16 cellular contexts compared by ENCODE assay signal in genomic region chr1:22347854-22348760, GRCh38.
DNase-seq lines count a peak whose midpoint lies in the region; ATAC-seq and TF ChIP-seq lines count a peak whose summit lies in the region.
"Had no signal": no experiment of that assay in that cellular context is flagged by ENCODE, and none has a peak within 500 bp of the region (broad histone marks: within the 10 kb centered on the region; RNA-seq: fewer than 3 reads in every experiment).

No MANE protein-coding gene starts in this region.

- TF ChIP-seq CTCF in natural killer cell (IDR thresholded peaks at IDR 0.05) (no peak), left lung (IDR thresholded peaks at IDR 0.05) (no peak), upper lobe of right lung (IDR thresholded peaks at IDR 0.05) (no peak)

- H3K27me3 ChIP-seq in left lung (peaks cover 40 to 97% of the 10 kb centered on the region in 2 donors), upper lobe of right lung (peaks cover 69% of the 10 kb centered on the region)
- H3K27me3 ChIP-seq: uterus had no signal

- H3K9me3 ChIP-seq in left lung (no peaks in the 10 kb centered on the region), upper lobe of right lung (no peaks in the 10 kb centered on the region)
- H3K9me3 ChIP-seq: ascending aorta, uterus had no signal

- no peak for ATAC-seq in natural killer cell treated with Interleukin-12 subunit alpha and Interleukin-12 subunit beta and Interleukin-15 and Interleukin-18, amount 100 ng/mL, for 72 hours
- ATAC-seq in natural killer cell (no peak), left lung (peak; percentile 86), upper lobe of right lung (peak; percentile 50)
- no peak for ATAC-seq in activated T-helper 17 cell treated with anti-CD3 and anti-CD28 coated beads, Interleukin-2, amount 50 U/mL, for 72 hours (replicated peaks)
- ATAC-seq: stimulated activated naive B cell treated with anti-CD40 and anti-IgM and Interleukin-4, amounts not matched to agents 10 μg/mL and 1 μg/mL and 100 μg/mL, for 72 hours had no signal

- no peaks in the 10 kb centered on the region for H3K36me3 Mint-ChIP-seq in natural killer cell treated with Interleukin-12 subunit alpha and Interleukin-12 subunit beta and Interleukin-15 and Interleukin-18, amount 100 ng/mL, for 72 hours
- no peaks in the 10 kb centered on the region for H3K36me3 Mint-ChIP-seq in natural killer cell
- no peaks in the 10 kb centered on the region for H3K36me3 Mint-ChIP-seq in activated T-helper 17 cell treated with anti-CD3 and anti-CD28 coated beads, Interleukin-2, amount 50 U/mL, for 72 hours (ENCODE audit: low read depth)

- H3K27ac ChIP-seq in left lung (no peak overlapping the region), upper lobe of right lung (no peak overlapping the region)
- H3K27ac ChIP-seq: ascending aorta, coronary artery, uterus, WERI-Rb-1 had no signal

- DNase-seq in natural killer cell treated with Interleukin-12 subunit alpha and Interleukin-12 subunit beta and Interleukin-15 and Interleukin-18, amount 100 ng/mL, for 72 hours (ENCODE audit: low spot score) = peak; percentile 18
- no peak for DNase-seq in natural killer cell
- peak; percentile 63 to 66 for DNase-seq in SHP77 (lab: John Stamatoyannopoulos, UW)
- DNase-seq in left lung = no peak
- DNase-seq in upper lobe of right lung = no peak
- DNase-seq in midbrain (lab: John Stamatoyannopoulos, UW) = no peak
- no peak for DNase-seq in activated CD4-positive, alpha-beta T cell treated with anti-CD3 and anti-CD28 coated beads for 1 hour
- DNase-seq: activated gamma-delta T cell; NCI-H2227 treated with DMSO at 0.1 percent for 48 hours; stimulated activated naive B cell treated with anti-CD40 and anti-IgM and Interleukin-4, amounts not matched to agents 10 μg/mL and 1 μg/mL and 100 μg/mL, for 72 hours; SW 1271; uterus; WERI-Rb-1 had no signal

- H3K4me3 ChIP-seq in left lung = no peak overlapping the region
- H3K4me3 ChIP-seq in upper lobe of right lung = no peak overlapping the region
- H3K4me3 ChIP-seq: ascending aorta, coronary artery, uterus had no signal

- no peaks in the 10 kb centered on the region for H3K36me3 ChIP-seq in left lung
- H3K36me3 ChIP-seq in upper lobe of right lung = no peaks in the 10 kb centered on the region
- H3K36me3 ChIP-seq: ascending aorta, uterus, WERI-Rb-1 had no signal

- H3K9me3 Mint-ChIP-seq in natural killer cell treated with Interleukin-12 subunit alpha and Interleukin-12 subunit beta and Interleukin-15 and Interleukin-18, amount 100 ng/mL, for 72 hours = no peaks in the 10 kb centered on the region
- H3K9me3 Mint-ChIP-seq in natural killer cell = no peaks in the 10 kb centered on the region
- H3K9me3 Mint-ChIP-seq in activated T-helper 17 cell treated with anti-CD3 and anti-CD28 coated beads, Interleukin-2, amount 50 U/mL, for 72 hours = no peaks in the 10 kb centered on the region

- H3K4me1 Mint-ChIP-seq in natural killer cell treated with Interleukin-12 subunit alpha and Interleukin-12 subunit beta and Interleukin-15 and Interleukin-18, amount 100 ng/mL, for 72 hours (ENCODE audit: low read depth in 2 of 2) = peaks cover 0 to 2% of the 10 kb centered on the region in 2 donors
- no peaks in the 10 kb centered on the region for H3K4me1 Mint-ChIP-seq in natural killer cell
- no peaks in the 10 kb centered on the region for H3K4me1 Mint-ChIP-seq in activated T-helper 17 cell treated with anti-CD3 and anti-CD28 coated beads, Interleukin-2, amount 50 U/mL, for 72 hours

- no peak overlapping the region for H3K4me3 Mint-ChIP-seq in natural killer cell treated with Interleukin-12 subunit alpha and Interleukin-12 subunit beta and Interleukin-15 and Interleukin-18, amount 100 ng/mL, for 72 hours
- no peak overlapping the region for H3K4me3 Mint-ChIP-seq in natural killer cell
- no peak overlapping the region for H3K4me3 Mint-ChIP-seq in activated T-helper 17 cell treated with anti-CD3 and anti-CD28 coated beads, Interleukin-2, amount 50 U/mL, for 72 hours
- H3K4me3 Mint-ChIP-seq: stimulated activated naive B cell treated with anti-CD40 and anti-IgM and Interleukin-4, amounts not matched to agents 10 μg/mL and 1 μg/mL and 100 μg/mL, for 72 hours had no signal

- H3K27ac Mint-ChIP-seq in natural killer cell treated with Interleukin-12 subunit alpha and Interleukin-12 subunit beta and Interleukin-15 and Interleukin-18, amount 100 ng/mL, for 72 hours = no peak overlapping the region
- no peak overlapping the region for H3K27ac Mint-ChIP-seq in natural killer cell
- no peak overlapping the region for H3K27ac Mint-ChIP-seq in activated T-helper 17 cell treated with anti-CD3 and anti-CD28 coated beads, Interleukin-2, amount 50 U/mL, for 72 hours
- H3K27ac Mint-ChIP-seq: stimulated activated naive B cell treated with anti-CD40 and anti-IgM and Interleukin-4, amounts not matched to agents 10 μg/mL and 1 μg/mL and 100 μg/mL, for 72 hours had no signal

- intact Hi-C loops in natural killer cell (cut with micrococcal nuclease) (no loop called here), left lung (cut with DNase I) (no loop called here), upper lobe of right lung (cut with DNase I) (no loop called here)

- H3K4me1 ChIP-seq in left lung (no peaks in the 10 kb centered on the region), upper lobe of right lung (no peaks in the 10 kb centered on the region)
- H3K4me1 ChIP-seq: ascending aorta had no signal

- peaks cover 51 to 67% of the 10 kb centered on the region in 2 donors for H3K27me3 Mint-ChIP-seq in natural killer cell treated with Interleukin-12 subunit alpha and Interleukin-12 subunit beta and Interleukin-15 and Interleukin-18, amount 100 ng/mL, for 72 hours
- H3K27me3 Mint-ChIP-seq in natural killer cell (ENCODE audit: low read depth in 2 of 2) = peaks cover 69 to 81% of the 10 kb centered on the region in 2 donors
- H3K27me3 Mint-ChIP-seq in activated T-helper 17 cell treated with anti-CD3 and anti-CD28 coated beads, Interleukin-2, amount 50 U/mL, for 72 hours = peaks cover 67% of the 10 kb centered on the region

Comparison
In these comparisons a context has a peak if more than half of its experiments do, and no peak if none do; other contexts are left out.
1. DNase-seq: peak in natural killer cell treated with Interleukin-12 subunit alpha and Interleukin-12 subunit beta and Interleukin-15 and Interleukin-18, amount 100 ng/mL, for 72 hours (single experiment) and SHP77 (2 of 2); none in natural killer cell (single experiment), left lung (0 of 2), upper lobe of right lung (single experiment), midbrain (single experiment) and activated CD4-positive, alpha-beta T cell treated with anti-CD3 and anti-CD28 coated beads for 1 hour (single experiment).
2. ATAC-seq: peak in left lung (single experiment) and upper lobe of right lung (single experiment); none in natural killer cell treated with Interleukin-12 subunit alpha and Interleukin-12 subunit beta and Interleukin-15 and Interleukin-18, amount 100 ng/mL, for 72 hours (0 of 2), natural killer cell (0 of 3) and activated T-helper 17 cell treated with anti-CD3 and anti-CD28 coated beads, Interleukin-2, amount 50 U/mL, for 72 hours (single experiment).